1 cellular context compared by ENCODE assay signal in genomic region chr2:240876475-240877251, GRCh38.
TF ChIP-seq lines count a peak whose summit lies in the region.

No MANE protein-coding gene starts in this region.

TF ChIP-seq in HepG2, 621 proteins besides CTCF, POLR2A, EP300 and RAD21 (continued from another document and continues in another):
- TF ChIP-seq ZNF704 (CRISPR knock-in tag; IDR thresholded peaks at IDR 0.05; ENCODE audit: borderline replicate concordance) (0 out of 2 replicates have a peak, but pooled peaks have one; percentile 78), ZFP36 (IDR thresholded peaks at IDR 0.05; ENCODE audit: borderline replicate concordance, low read depth, low read length, partially characterized antibody) (no peak), NR2F2 (IDR thresholded peaks at IDR 0.05; ENCODE audit: borderline replicate concordance, low read depth) (no peak; the same call in 1 of the 2 replicates), KIAA2018 (CRISPR knock-in tag; IDR thresholded peaks at IDR 0.05; ENCODE audit: borderline replicate concordance) (no peak), PHF21A (CRISPR knock-in tag; IDR thresholded peaks at IDR 0.05) (peak; percentile 84), GATA4 (IDR thresholded peaks at IDR 0.05; ENCODE audit: borderline replicate concordance, low read depth) (no peak; the same call in 1 of the 2 replicates), CC2D1A (CRISPR knock-in tag; IDR thresholded peaks at IDR 0.05) (0 out of 2 replicates have a peak, but pooled peaks have one; percentile 51), ZNF280D (CRISPR knock-in tag; IDR thresholded peaks at IDR 0.05) (peak; percentile 97), STAT5B (CRISPR knock-in tag; IDR thresholded peaks at IDR 0.05) (peak; percentile 82), ETV5 (CRISPR knock-in tag; IDR thresholded peaks at IDR 0.05; ENCODE audit: borderline replicate concordance) (peak; percentile 91; the same call in 1 of the 2 replicates), KLF11 (CRISPR knock-in tag; IDR thresholded peaks at IDR 0.05) (peak; percentile 66; the same call in 1 of the 2 replicates), NAIF1 (CRISPR knock-in tag; IDR thresholded peaks at IDR 0.05; ENCODE audit: borderline replicate concordance) (no peak), FOSL2 (CRISPR knock-in tag; IDR thresholded peaks at IDR 0.05) (peak; percentile 57), TOPORS (CRISPR knock-in tag; IDR thresholded peaks at IDR 0.05) (peak; percentile 93; the same call in 1 of the 2 replicates), CENPT (CRISPR knock-in tag; IDR thresholded peaks at IDR 0.05; ENCODE audit: low read depth) (no peak; the same call in 1 of the 2 replicates), KLF15 (CRISPR knock-in tag; IDR thresholded peaks at IDR 0.05; ENCODE audit: borderline replicate concordance) (no peak), MLLT10 (CRISPR knock-in tag; IDR thresholded peaks at IDR 0.05) (no peak), SNAI1 (CRISPR knock-in tag; IDR thresholded peaks at IDR 0.05; ENCODE audit: borderline replicate concordance) (no peak; the same call in 1 of the 2 replicates), ATF5 (CRISPR knock-in tag; IDR thresholded peaks at IDR 0.05; ENCODE audit: low read depth) (peak; percentile 82; the same call in 1 of the 2 replicates), ZNF616 (CRISPR knock-in tag; IDR thresholded peaks at IDR 0.05; ENCODE audit: low read depth) (peak; percentile 70; the same call in 1 of the 2 replicates), HDAC6 (IDR thresholded peaks at IDR 0.05; ENCODE audit: low read depth, low read length) (no peak), NCOR1 (IDR thresholded peaks at IDR 0.05; ENCODE audit: borderline replicate concordance, low read length) (peak; percentile 90), ZFP82 (CRISPR knock-in tag; IDR thresholded peaks at IDR 0.05; ENCODE audit: borderline replicate concordance) (no peak), MYPOP (CRISPR knock-in tag; IDR thresholded peaks at IDR 0.05) (0 out of 2 replicates have a peak, but pooled peaks have one; percentile 33), ZNF792 (CRISPR knock-in tag; IDR thresholded peaks at IDR 0.05) (peak; percentile 89; the same call in 1 of the 2 replicates), FOXA1 (IDR thresholded peaks at IDR 0.05) (no peak), FOXA1 (CRISPR knock-in tag; IDR thresholded peaks at IDR 0.05) (0 out of 2 replicates have a peak, but pooled peaks have one; percentile 18), ZNF639 (CRISPR knock-in tag; conservative IDR thresholded peaks at IDR 0.05) (peak; percentile 80; the same call in 1 of the 2 replicates), ATAD3A (CRISPR knock-in tag; IDR thresholded peaks at IDR 0.05) (no peak; the same call in 1 of the 2 replicates), ARNT (IDR thresholded peaks at IDR 0.05) (no peak), NFRKB (IDR thresholded peaks at IDR 0.05) (no peak), CCDC6 (CRISPR knock-in tag; IDR thresholded peaks at IDR 0.05) (peak; percentile 92), ZNF142 (CRISPR knock-in tag; IDR thresholded peaks at IDR 0.05) (no peak), ZNF18 (CRISPR knock-in tag; IDR thresholded peaks at IDR 0.05; ENCODE audit: insufficient replicate concordance) (no peak)
